Comparison of ENCODE assay signal across 35 cellular contexts in the genomic region with DNA sequence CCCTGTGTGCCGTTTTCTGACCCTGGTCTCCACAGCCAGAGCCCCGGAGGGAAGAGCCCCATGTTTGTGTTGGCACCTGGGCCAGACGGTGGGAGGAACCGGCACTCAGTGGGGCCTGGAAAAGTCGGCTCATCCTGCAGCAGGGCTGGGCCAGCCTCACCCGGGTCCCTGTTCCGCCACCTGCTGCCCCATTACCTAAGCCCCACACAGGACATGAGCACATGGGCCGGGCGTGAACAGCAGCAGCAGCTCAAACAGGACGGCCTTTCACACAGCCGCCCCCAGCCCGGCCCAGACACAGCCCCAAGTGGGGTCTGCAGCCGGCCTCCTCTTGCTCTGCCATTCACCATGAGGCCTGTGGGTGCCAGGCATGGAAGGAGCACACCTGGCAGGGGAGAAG.
"Had no signal": no experiment of that assay in that cellular context is flagged by ENCODE, and none has a peak within 500 bp of the region (broad histone marks: within the 10 kb centered on the region; RNA-seq: fewer than 3 reads in every experiment).

No MANE protein-coding gene starts in this region.

- H3K27me3 Mint-ChIP-seq: activated CD4-positive, alpha-beta memory T cell treated with anti-CD3 and anti-CD28 coated beads for 36 hours; activated CD4-positive, alpha-beta T cell treated with anti-CD3 and anti-CD28 coated beads, Interleukin-2, amount 10 ng/mL, durations not matched to agents 24 days and 14 days; activated naive CD4-positive, alpha-beta T cell treated with anti-CD3 and anti-CD28 coated beads, Interleukin-2, amount 50 U/mL, for 24 hours; activated naive CD8-positive, alpha-beta T cell treated with anti-CD3 and anti-CD28 coated beads, Interleukin-2, amount 50 U/mL, for 24 hours; activated T-cell treated with anti-CD3 and anti-CD28 coated beads, Interleukin-2, amount 50 U/mL, for 24 hours; activated T-helper 17 cell treated with anti-CD3 and anti-CD28 coated beads, Interleukin-2, amount 50 U/mL, for 72 hours; stimulated activated memory B cell treated with anti-CD40 and anti-IgM and Interleukin-4, amounts not matched to agents 10 μg/mL and 1 μg/mL and 100 μg/mL, for 72 hours; stimulated activated naive CD8-positive, alpha-beta T cell treated with anti-CD3 and anti-CD28 coated beads, Interleukin-15, amount 100 ng/mL, for 72 hours; T-helper 17 cell had no signal

- H3K36me3 Mint-ChIP-seq: activated CD4-positive, alpha-beta memory T cell treated with anti-CD3 and anti-CD28 coated beads for 36 hours; activated naive CD4-positive, alpha-beta T cell treated with anti-CD3 and anti-CD28 coated beads, Interleukin-2, amount 50 U/mL, for 24 hours; stimulated activated memory B cell treated with anti-CD40 and anti-IgM and Interleukin-4, amounts not matched to agents 10 μg/mL and 1 μg/mL and 100 μg/mL, for 72 hours had no signal

- H3K4me1 Mint-ChIP-seq: activated CD4-positive, alpha-beta T cell treated with anti-CD3 and anti-CD28 coated beads, Interleukin-2, amount 10 ng/mL, durations not matched to agents 24 days and 14 days; activated naive CD4-positive, alpha-beta T cell treated with anti-CD3 and anti-CD28 coated beads, Interleukin-2, amount 50 U/mL, for 24 hours; activated naive CD8-positive, alpha-beta T cell treated with anti-CD3 and anti-CD28 coated beads, Interleukin-2, amount 50 U/mL, for 24 hours; activated T-helper 17 cell treated with anti-CD3 and anti-CD28 coated beads, Interleukin-2, amount 50 U/mL, for 72 hours; stimulated activated memory B cell treated with anti-CD40 and anti-IgM and Interleukin-4, amounts not matched to agents 10 μg/mL and 1 μg/mL and 100 μg/mL, for 72 hours; stimulated activated naive CD8-positive, alpha-beta T cell treated with anti-CD3 and anti-CD28 coated beads, Interleukin-15, amount 100 ng/mL, for 72 hours; T-helper 17 cell had no signal

- H3K27ac Mint-ChIP-seq: activated CD4-positive, alpha-beta memory T cell treated with anti-CD3 and anti-CD28 coated beads for 36 hours; activated CD4-positive, alpha-beta T cell treated with anti-CD3 and anti-CD28 coated beads, Interleukin-2, amount 10 ng/mL, durations not matched to agents 24 days and 14 days; activated naive CD4-positive, alpha-beta T cell treated with anti-CD3 and anti-CD28 coated beads, Interleukin-2, amount 50 U/mL, for 24 hours; activated naive CD8-positive, alpha-beta T cell treated with anti-CD3 and anti-CD28 coated beads, Interleukin-2, amount 50 U/mL, for 24 hours; activated T-cell treated with anti-CD3 and anti-CD28 coated beads, Interleukin-2, amount 50 U/mL, for 24 hours; activated T-helper 17 cell treated with anti-CD3 and anti-CD28 coated beads, Interleukin-2, amount 50 U/mL, for 72 hours; nephron progenitor cell; stimulated activated memory B cell treated with anti-CD40 and anti-IgM and Interleukin-4, amounts not matched to agents 10 μg/mL and 1 μg/mL and 100 μg/mL, for 72 hours; T-helper 17 cell had no signal

- H3K9me3 ChIP-seq: breast epithelium, gastrocnemius medialis, pancreas, prostate gland, thyroid gland, upper lobe of left lung had no signal

- H3K4me2 ChIP-seq: smooth muscle cell had no signal

- H3K9me3 Mint-ChIP-seq: activated CD4-positive, alpha-beta T cell treated with anti-CD3 and anti-CD28 coated beads, Interleukin-2, amount 10 ng/mL, durations not matched to agents 24 days and 14 days; activated naive CD4-positive, alpha-beta T cell treated with anti-CD3 and anti-CD28 coated beads, Interleukin-2, amount 50 U/mL, for 24 hours; activated T-helper 17 cell treated with anti-CD3 and anti-CD28 coated beads, Interleukin-2, amount 50 U/mL, for 72 hours had no signal

- H3K4me3 ChIP-seq: breast epithelium, gastrocnemius medialis, pancreas, prostate gland, smooth muscle cell, thyroid gland, upper lobe of left lung had no signal

- H3K27ac ChIP-seq: breast epithelium, gastrocnemius medialis, pancreas, prostate gland, thyroid gland, upper lobe of left lung, WERI-Rb-1 had no signal

- H3K4me1 ChIP-seq: breast epithelium, pancreas, prostate gland, thyroid gland, upper lobe of left lung had no signal

- FAIRE-seq: islet of Langerhans, pancreas had no signal

- H3K27me3 ChIP-seq: breast epithelium, gastrocnemius medialis, pancreas, thyroid gland, upper lobe of left lung had no signal

- DNase-seq: activated CD4-positive, alpha-beta memory T cell treated with anti-CD3 and anti-CD28 coated beads for 36 hours; activated CD4-positive, alpha-beta T cell treated with anti-CD3 and anti-CD28 coated beads, Interleukin-2, amount 10 ng/mL, durations not matched to agents 24 days and 14 days; activated CD4-positive, CD25-positive, alpha-beta regulatory T cell treated with anti-CD3 and anti-CD28 coated beads, Interleukin-2, amount 50 U/mL, for 72 hours; activated CD8-positive, alpha-beta memory T cell treated with anti-CD3 and anti-CD28 coated beads, Interleukin-2, amount 50 U/mL, for 48 hours; activated gamma-delta T cell treated with Interleukin-2 at 50 U/mL for 16 hours; activated naive CD8-positive, alpha-beta T cell treated with anti-CD3 and anti-CD28 coated beads, Interleukin-2, amount 50 U/mL, for 24 hours; activated T-cell treated with anti-CD3 and anti-CD28 coated beads, Interleukin-2, amount 50 U/mL, for 24 hours; amygdala; central memory CD4-positive, alpha-beta T cell; effector CD8-positive, alpha-beta T cell; erythroblast; gastrocnemius medialis; glutamatergic neuron; mammary epithelial cell; nephron progenitor cell; nucleus accumbens; pancreas; retina; stimulated activated CD4-positive, alpha-beta T cell treated with anti-CD3 and anti-CD28 coated beads, Interleukin-1b, Interleukin-23, amount 100 ng/mL, for 48 hours; stimulated activated CD4-positive, alpha-beta T cell treated with anti-CD3 and anti-CD28 coated beads, Interleukin-4, amount 100 ng/mL, for 4 hours; stimulated activated CD8-positive, alpha-beta memory T cell treated with anti-CD3 and anti-CD28 coated beads, Interleukin-4, amount 100 ng/mL, for 48 hours; stimulated activated naive CD8-positive, alpha-beta T cell treated with anti-CD3 and anti-CD28 coated beads, Interleukin-15, amount 100 ng/mL, for 72 hours; substantia nigra; T-helper 17 cell; T1000; thyroid gland; WERI-Rb-1 had no signal

- H3K36me3 ChIP-seq: breast epithelium, gastrocnemius medialis, pancreas, prostate gland, thyroid gland, upper lobe of left lung, WERI-Rb-1 had no signal

- H3K4me3 Mint-ChIP-seq: activated CD4-positive, alpha-beta memory T cell treated with anti-CD3 and anti-CD28 coated beads for 36 hours; activated CD4-positive, alpha-beta T cell treated with anti-CD3 and anti-CD28 coated beads, Interleukin-2, amount 10 ng/mL, durations not matched to agents 24 days and 14 days; activated naive CD4-positive, alpha-beta T cell treated with anti-CD3 and anti-CD28 coated beads, Interleukin-2, amount 50 U/mL, for 24 hours; activated naive CD8-positive, alpha-beta T cell treated with anti-CD3 and anti-CD28 coated beads, Interleukin-2, amount 50 U/mL, for 24 hours; activated T-cell treated with anti-CD3 and anti-CD28 coated beads, Interleukin-2, amount 50 U/mL, for 24 hours; activated T-helper 17 cell treated with anti-CD3 and anti-CD28 coated beads, Interleukin-2, amount 50 U/mL, for 72 hours; nephron progenitor cell; stimulated activated memory B cell treated with anti-CD40 and anti-IgM and Interleukin-4, amounts not matched to agents 10 μg/mL and 1 μg/mL and 100 μg/mL, for 72 hours; stimulated activated naive CD8-positive, alpha-beta T cell treated with anti-CD3 and anti-CD28 coated beads, Interleukin-15, amount 100 ng/mL, for 72 hours; T-helper 17 cell had no signal
